ENCODE assay signal across 8 cellular contexts in the genomic region with DNA sequence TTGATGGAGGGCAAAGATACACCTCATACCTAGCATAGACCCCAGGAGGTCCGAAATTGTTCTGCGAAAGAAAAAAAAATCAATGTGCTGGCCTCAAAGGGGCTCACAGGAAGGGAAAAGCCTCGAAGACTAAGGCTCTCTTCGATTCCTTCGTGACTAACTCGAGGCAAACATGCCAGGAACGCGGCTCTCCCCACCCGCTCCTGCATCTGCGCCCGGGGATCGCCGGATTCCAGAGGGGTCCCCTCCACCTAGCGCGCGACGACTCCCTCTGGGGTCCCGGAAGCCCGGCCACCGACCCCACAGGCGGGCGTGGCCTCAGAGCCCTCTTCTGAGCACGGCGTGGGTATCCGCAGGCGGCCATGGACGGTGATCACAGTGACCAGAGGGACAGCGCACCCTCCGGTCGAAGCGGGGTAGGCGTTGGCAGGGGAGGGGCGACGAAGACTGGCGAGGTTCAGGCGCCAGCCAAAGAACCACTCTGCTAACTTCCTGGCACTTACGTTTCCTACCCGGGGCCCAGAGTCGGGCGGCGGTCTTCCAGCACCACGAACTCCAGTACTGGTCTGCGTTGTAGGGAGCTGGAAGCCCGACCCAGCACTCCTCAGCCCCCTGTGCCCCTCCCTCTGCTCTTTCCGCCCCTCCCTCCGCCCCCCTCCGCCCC. TPM values are rescaled to one million over a fixed set of nuclear protein-coding genes. Genes with fewer than 3 reads are reported as not detected.
DNase-seq lines count a peak whose midpoint lies in the region; ATAC-seq and TF ChIP-seq lines count a peak whose summit lies in the region.

No MANE protein-coding gene starts in this region.

- peak; percentile 95 for DNase-seq in NCI-H82 treated with DMSO at 0.1 percent for 48 hours (lab: John Stamatoyannopoulos, UW; ENCODE audit: unreplicated experiment)
- no peak for DNase-seq in NCI-H82 (lab: John Stamatoyannopoulos, UW)
- DNase-seq in HPDE6-E6E7 (ENCODE audit: extremely low spot score), result peak; percentile 81
- peak; percentile 80 to 93 (median 92) for DNase-seq in Peyer's patch
- no peak for DNase-seq in central memory CD8-positive, alpha-beta T cell (ENCODE audit: low spot score in 2 of 2)
- DNase-seq in kidney glomerular epithelial cell (lab: John Stamatoyannopoulos, UW), result peak; percentile 89

- peak; percentile 76 to 77 for TF ChIP-seq POLR2A in Peyer's patch (IDR thresholded peaks at IDR 0.05)

- H3K27me3 Mint-ChIP-seq in central memory CD8-positive, alpha-beta T cell, result no peaks in the 10 kb centered on the region
- no peaks in the 10 kb centered on the region for H3K27me3 Mint-ChIP-seq in stimulated activated memory B cell treated with anti-CD40 and anti-IgM and Interleukin-4, amounts not matched to agents 10 μg/mL and 1 μg/mL and 100 μg/mL, for 72 hours

- peak overlapping the region; percentile 96 for H3K4me3 Mint-ChIP-seq in central memory CD8-positive, alpha-beta T cell
- H3K4me3 Mint-ChIP-seq in stimulated activated memory B cell treated with anti-CD40 and anti-IgM and Interleukin-4, amounts not matched to agents 10 μg/mL and 1 μg/mL and 100 μg/mL, for 72 hours, result peak overlapping the region; percentile 89

- peak; percentile 65 for ATAC-seq in GM21447 (IDR thresholded peaks at IDR 0.05; ENCODE audit: unreplicated experiment)
- peak; percentile 64 for ATAC-seq in central memory CD8-positive, alpha-beta T cell (replicated peaks; ENCODE audit: extremely low read depth, poor library complexity, severe bottlenecking)
- ATAC-seq in stimulated activated memory B cell treated with anti-CD40 and anti-IgM and Interleukin-4, amounts not matched to agents 10 μg/mL and 1 μg/mL and 100 μg/mL, for 72 hours, result peak; percentile 86

- H3K36me3 ChIP-seq in Peyer's patch, result peaks cover 0 to 16% (median 0%) of the 10 kb centered on the region in 3 donors

- H3K36me3 Mint-ChIP-seq in central memory CD8-positive, alpha-beta T cell (ENCODE audit: insufficient read depth), result peaks cover 32% of the 10 kb centered on the region
- peaks cover 12% of the 10 kb centered on the region for H3K36me3 Mint-ChIP-seq in stimulated activated memory B cell treated with anti-CD40 and anti-IgM and Interleukin-4, amounts not matched to agents 10 μg/mL and 1 μg/mL and 100 μg/mL, for 72 hours

- H3K4me3 ChIP-seq in Peyer's patch, result peak overlapping the region; percentile 84 to 94 (median 90)

- H3K27ac ChIP-seq in Peyer's patch, result peak overlapping the region; percentile 97 to 99 (median 98)

- TF ChIP-seq CTCF in Peyer's patch (IDR thresholded peaks at IDR 0.05), result peak in 5 of 6 experiments; percentile 14 to 57 (median 48)

- no peaks in the 10 kb centered on the region for H3K9me3 ChIP-seq in Peyer's patch

- peak overlapping the region; percentile 94 for H3K27ac Mint-ChIP-seq in central memory CD8-positive, alpha-beta T cell (ENCODE audit: low read depth)
- peak overlapping the region; percentile 87 for H3K27ac Mint-ChIP-seq in stimulated activated memory B cell treated with anti-CD40 and anti-IgM and Interleukin-4, amounts not matched to agents 10 μg/mL and 1 μg/mL and 100 μg/mL, for 72 hours

- H3K4me1 Mint-ChIP-seq in central memory CD8-positive, alpha-beta T cell, result peaks cover 40% of the 10 kb centered on the region
- peaks cover 35% of the 10 kb centered on the region for H3K4me1 Mint-ChIP-seq in stimulated activated memory B cell treated with anti-CD40 and anti-IgM and Interleukin-4, amounts not matched to agents 10 μg/mL and 1 μg/mL and 100 μg/mL, for 72 hours

- peaks cover 0 to 31% (median 6%) of the 10 kb centered on the region in 4 donors for H3K4me1 ChIP-seq in Peyer's patch

- no peaks in the 10 kb centered on the region for H3K27me3 ChIP-seq in Peyer's patch

- H3K9me3 Mint-ChIP-seq in central memory CD8-positive, alpha-beta T cell, result no peaks in the 10 kb centered on the region
- no peaks in the 10 kb centered on the region for H3K9me3 Mint-ChIP-seq in stimulated activated memory B cell treated with anti-CD40 and anti-IgM and Interleukin-4, amounts not matched to agents 10 μg/mL and 1 μg/mL and 100 μg/mL, for 72 hours

RNA-seq across cellular contexts. Expression of gene EIF3J, which starts 0.5 kb away (rescaled TPM):
- 10 to 100 TPM; 28.0 to 88.3 (median 48.3) TPM for total RNA-seq in Peyer's patch

Comparison
In these comparisons a context has a peak if more than half of its experiments do, and no peak if none do; other contexts are left out.
1. DNase-seq: peak in NCI-H82 treated with DMSO at 0.1 percent for 48 hours (single experiment), HPDE6-E6E7 (single experiment), Peyer's patch (3 of 3) and kidney glomerular epithelial cell (single experiment); none in NCI-H82 (single experiment) and central memory CD8-positive, alpha-beta T cell (0 of 2).
2. Peak in every context shown above with its lines, with median percentiles within 50 percentile points of each other: ATAC-seq.